In the genomic region with DNA sequence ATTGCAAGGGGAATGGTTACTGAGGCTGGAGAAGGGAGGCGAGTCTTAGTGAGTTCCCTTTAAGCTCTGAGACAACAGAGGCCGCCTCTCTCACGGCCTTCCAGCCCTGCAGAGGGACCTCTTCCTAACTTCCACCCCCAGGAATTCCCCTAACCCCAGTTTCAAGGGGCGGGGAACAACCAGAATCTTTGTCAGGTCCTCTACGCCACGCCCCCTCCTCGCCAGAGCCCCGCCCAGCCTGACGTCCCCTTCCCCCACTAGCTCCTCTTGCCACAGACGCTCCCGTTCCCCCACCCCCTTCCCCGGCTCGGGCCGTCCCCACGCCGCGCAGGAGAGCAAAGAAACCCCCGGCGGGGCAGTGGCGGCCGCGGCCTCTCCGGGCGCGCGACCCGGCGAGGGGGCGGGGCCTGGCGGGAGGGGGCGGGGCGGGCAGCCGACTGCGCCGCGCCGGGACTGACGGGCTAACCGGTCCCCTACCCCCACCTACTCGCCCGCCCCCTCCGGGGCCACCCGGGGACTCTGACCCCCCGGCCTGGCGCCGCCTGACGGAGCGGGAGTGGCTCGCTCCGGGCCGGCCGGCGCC, we compare ENCODE assay signal across 8 cellular contexts. TPM values are rescaled to one million over a fixed set of nuclear protein-coding genes. Genes with fewer than 3 reads are reported as not detected.
DNase-seq lines count a peak whose midpoint lies in the region; ATAC-seq and TF ChIP-seq lines count a peak whose summit lies in the region.

No MANE protein-coding gene starts in this region.

- no peaks in the 10 kb centered on the region for H3K36me3 ChIP-seq in duodenal mucosa (ENCODE audit: control insufficient read depth in 1 of 2, insufficient read depth in 2 of 2, low read length in 2 of 2)

- no peaks in the 10 kb centered on the region for H3K9me3 Mint-ChIP-seq in activated CD4-positive, alpha-beta memory T cell treated with anti-CD3 and anti-CD28 coated beads for 36 hours

- H3K9me3 ChIP-seq in duodenal mucosa (ENCODE audit: control insufficient read depth in 1 of 2, low read length in 2 of 2), result no peaks in the 10 kb centered on the region

- CTCF ChIA-PET in activated CD4-positive, alpha-beta memory T cell treated with anti-CD3 and anti-CD28 coated beads for 36 hours (lab: Charles Lee), result interaction anchor here (0.8 to 1.9 kb wide), 10 partner anchors 9 to 183 kb away, joined by 3 to 14 read pairs (median 4); no protein-coding TSS in a partner anchor

- H3K36me3 Mint-ChIP-seq in activated CD4-positive, alpha-beta memory T cell treated with anti-CD3 and anti-CD28 coated beads for 36 hours, result peaks cover 11% of the 10 kb centered on the region

- peak overlapping the region; percentile 75 for H3K4me3 Mint-ChIP-seq in activated CD4-positive, alpha-beta memory T cell treated with anti-CD3 and anti-CD28 coated beads for 36 hours

- peak overlapping the region; percentile 88 for H3K27ac Mint-ChIP-seq in activated CD4-positive, alpha-beta memory T cell treated with anti-CD3 and anti-CD28 coated beads for 36 hours

- peak overlapping the region; percentile 67 for H3K27ac ChIP-seq in duodenal mucosa (ENCODE audit: low read depth, low read length)

- H3K4me3 ChIP-seq in duodenal mucosa (ENCODE audit: low read depth in 1 of 2, low read length in 2 of 2) (peak overlapping the region; percentile 67 to 69), lower leg skin (ENCODE audit: low read depth, poor library complexity, severe bottlenecking) (peak overlapping the region; percentile 77)

- ATAC-seq in HG03354 (IDR thresholded peaks at IDR 0.05; ENCODE audit: poor library complexity, severe bottlenecking, unreplicated experiment), result peak; percentile 76

- H3K27me3 ChIP-seq in duodenal mucosa (ENCODE audit: control insufficient read depth in 1 of 2, insufficient read depth in 2 of 2, low read length in 2 of 2), result no peaks in the 10 kb centered on the region

- H3K27me3 Mint-ChIP-seq in activated CD4-positive, alpha-beta memory T cell treated with anti-CD3 and anti-CD28 coated beads for 36 hours, result no peaks in the 10 kb centered on the region

- H3K4me1 ChIP-seq in duodenal mucosa (ENCODE audit: control insufficient read depth in 1 of 2, insufficient read depth in 2 of 2, low read length in 2 of 2), result peaks cover 0 to 19% of the 10 kb centered on the region in 2 donors

- 0% methylated on average over 32 to 38 of the region's 53 CpGs for WGBS in lower leg skin, 2 donors

- no peak for TF ChIP-seq CTCF in lower leg skin (IDR thresholded peaks at IDR 0.05)

- POLR2A ChIA-PET in activated CD4-positive, alpha-beta memory T cell treated with anti-CD3 and anti-CD28 coated beads for 36 hours (lab: Charles Lee), result interaction anchor here (1.1 to 4.9 kb wide), 8 partner anchors 12 to 155 kb away, joined by 3 to 75 read pairs (median 5); a partner anchor contains a TSS

- H3K4me1 Mint-ChIP-seq in activated CD4-positive, alpha-beta memory T cell treated with anti-CD3 and anti-CD28 coated beads for 36 hours (ENCODE audit: low read depth), result peaks cover 50% of the 10 kb centered on the region

- H3K9ac ChIP-seq in duodenal mucosa (ENCODE audit: low read depth in 1 of 2, low read length in 2 of 2), result peak overlapping the region; percentile 55 to 63

- intact Hi-C loops in activated CD4-positive, alpha-beta memory T cell treated with anti-CD3 and anti-CD28 coated beads for 36 hours (cut with micrococcal nuclease), result loop anchor here (1.0 to 10.0 kb wide), 9 partner anchors 12 to 1248 kb away; a partner anchor contains a TSS
- intact Hi-C loops in lower leg skin (cut with DNase I; ENCODE audit: low total_unique reads), result no loop called here

- DNase-seq in AML-193 (lab: John Stamatoyannopoulos, UW), result peak; percentile 71 to 79
- DNase-seq in NCI-H82 (lab: John Stamatoyannopoulos, UW), result peak; percentile 96
- DNase-seq in activated CD4-positive, alpha-beta memory T cell treated with anti-CD3 and anti-CD28 coated beads for 36 hours, result peak; percentile 99
- DNase-seq in lower leg skin (ENCODE audit: low spot score in 2 of 2), result peak; percentile 90 to 98
- peak; percentile 94 to 96 for DNase-seq in stimulated activated CD4-positive, alpha-beta T cell treated with anti-CD3 and anti-CD28 coated beads, Interleukin-4, amount 100 ng/mL, for 4 hours

- TF ChIP-seq POLR2A in GM19099 (IDR thresholded peaks at IDR 0.05; ENCODE audit: extremely low read depth, insufficient read length, low read depth), result peak; percentile 61
- TF ChIP-seq POLR2A in lower leg skin (IDR thresholded peaks at IDR 0.05), result no peak

RNA-seq across cellular contexts. Expression of a gene that starts 12.2 kb away (rescaled TPM):
- 10 to 100 TPM; 28.0 to 28.4 TPM for total RNA-seq in activated CD4-positive, alpha-beta memory T cell treated with anti-CD3 and anti-CD28 coated beads for 36 hours
- total RNA-seq in lower leg skin, result under 1 TPM in 3 of 4 donors, not detected in 1; 0.12 to 0.52 (median 0.23) TPM

RNA-seq across cellular contexts. Expression of a gene that starts 17.6 kb away (rescaled TPM):
- 10 to 100 TPM; 35.2 to 35.6 TPM for total RNA-seq in activated CD4-positive, alpha-beta memory T cell treated with anti-CD3 and anti-CD28 coated beads for 36 hours
- total RNA-seq in lower leg skin, result 10 to 100 TPM in 2 of 4 donors, 1 to 10 TPM in 2; 4.8 to 14.5 (median 11.2) TPM

Comparison
In these comparisons a context has a peak if more than half of its experiments do, and no peak if none do; other contexts are left out.
1. Peak in every context shown above with its lines: DNase-seq, ATAC-seq, H3K4me3 ChIP-seq and H3K27ac ChIP-seq.
2. RNA of a gene that starts 12.2 kb away (total RNA-seq): 28.0 to 28.4 TPM in activated CD4-positive, alpha-beta memory T cell treated with anti-CD3 and anti-CD28 coated beads for 36 hours; 0.12 to 0.52 TPM in lower leg skin; every median in the first group is over 10 times any median in the second.